23 cellular contexts compared by ENCODE assay signal in genomic region chr6:43437700-43438099, GRCh38. TPM values are rescaled to one million over a fixed set of nuclear protein-coding genes. Genes with fewer than 3 reads are reported as not detected.
"Had no signal": no experiment of that assay in that cellular context is flagged by ENCODE, and none has a peak within 500 bp of the region (broad histone marks: within the 10 kb centered on the region; RNA-seq: fewer than 3 reads in every experiment).

No MANE protein-coding gene starts in this region.

- DNase-seq: activated CD4-positive, alpha-beta T cell treated with anti-CD3 and anti-CD28 coated beads, Interleukin-2, amount 10 ng/mL, durations not matched to agents 7 days and 5 days; activated CD8-positive, alpha-beta T cell treated with anti-CD3 and anti-CD28 coated beads, Interleukin-2, amount 10 ng/mL, durations not matched to agents 7 days and 5 days; activated naive CD4-positive, alpha-beta T cell treated with Interleukin-2 at 50 U/mL for 16 hours; activated naive CD8-positive, alpha-beta T cell treated with anti-CD3 and anti-CD28 coated beads, Interleukin-2, amount 10 ng/mL, durations not matched to agents 7 days and 5 days; activated T-cell treated with anti-CD3 and anti-CD28 coated beads, Interleukin-2, amount 50 U/mL, for 24 hours; brain microvascular endothelial cell; cortex of kidney; erythroblast; gastrocnemius medialis; heart left ventricle; immature natural killer cell; kidney glomerular epithelial cell; left ventricle myocardium superior; mucosa of descending colon; naive thymus-derived CD4-positive, alpha-beta T cell; stimulated activated CD4-positive, alpha-beta T cell treated with anti-CD3 and anti-CD28 coated beads, Interleukin-12 subunit alpha, Interleukin-12 subunit beta, amount 100 ng/mL, for 4 hours; stimulated activated CD4-positive, alpha-beta T cell treated with anti-CD3 and anti-CD28 coated beads, Interleukin-1b, Interleukin-23, amount 100 ng/mL, for 48 hours; stimulated activated CD8-positive, alpha-beta memory T cell treated with anti-CD3 and anti-CD28 coated beads, Interleukin-4, amount 100 ng/mL, for 48 hours; stimulated activated naive CD4-positive, alpha-beta T cell treated with Interleukin-2 at 50 U/mL for 16 hours; T1000 had no signal

- H3K4me3 ChIP-seq: gastrocnemius medialis, heart left ventricle, mucosa of descending colon, pancreas had no signal

- H3K27ac ChIP-seq: brain microvascular endothelial cell, gastrocnemius medialis had no signal

- H3K4me3 Mint-ChIP-seq: activated CD4-positive, alpha-beta T cell treated with anti-CD3 and anti-CD28 coated beads, Interleukin-2, amount 10 ng/mL, durations not matched to agents 7 days and 5 days; activated CD8-positive, alpha-beta T cell treated with anti-CD3 and anti-CD28 coated beads, Interleukin-2, amount 10 ng/mL, durations not matched to agents 7 days and 5 days; activated naive CD8-positive, alpha-beta T cell treated with anti-CD3 and anti-CD28 coated beads, Interleukin-2, amount 10 ng/mL, durations not matched to agents 7 days and 5 days; activated T-cell treated with anti-CD3 and anti-CD28 coated beads, Interleukin-2, amount 50 U/mL, for 24 hours; immature natural killer cell; memory B cell; naive thymus-derived CD4-positive, alpha-beta T cell had no signal

- H3K9me3 Mint-ChIP-seq: activated CD4-positive, alpha-beta T cell treated with anti-CD3 and anti-CD28 coated beads, Interleukin-2, amount 10 ng/mL, durations not matched to agents 7 days and 5 days; activated naive CD8-positive, alpha-beta T cell treated with anti-CD3 and anti-CD28 coated beads, Interleukin-2, amount 10 ng/mL, durations not matched to agents 7 days and 5 days; activated T-cell treated with anti-CD3 and anti-CD28 coated beads, Interleukin-2, amount 50 U/mL, for 24 hours; activated T-helper 2 cell treated with anti-CD3 and anti-CD28 coated beads, Interferon-gamma antibody, Interleukin-2, Interleukin-4, amounts not matched to agents 10 μg/mL and 5 μg/mL and 100 μg/mL, durations not matched to agents 14 hours and 24 hours and 36 hours; immature natural killer cell; memory B cell; naive thymus-derived CD4-positive, alpha-beta T cell had no signal

- H3K4me1 Mint-ChIP-seq: activated CD4-positive, alpha-beta T cell treated with anti-CD3 and anti-CD28 coated beads, Interleukin-2, amount 10 ng/mL, durations not matched to agents 7 days and 5 days; activated naive CD8-positive, alpha-beta T cell treated with anti-CD3 and anti-CD28 coated beads, Interleukin-2, amount 10 ng/mL, durations not matched to agents 7 days and 5 days; immature natural killer cell; memory B cell; naive thymus-derived CD4-positive, alpha-beta T cell had no signal

- H3K4me1 ChIP-seq: gastrocnemius medialis had no signal

- H3K9me3 ChIP-seq: gastrocnemius medialis, heart left ventricle, mucosa of descending colon, pancreas had no signal

- H3K36me3 Mint-ChIP-seq: activated naive CD8-positive, alpha-beta T cell treated with anti-CD3 and anti-CD28 coated beads, Interleukin-2, amount 10 ng/mL, durations not matched to agents 7 days and 5 days; memory B cell had no signal

- H3K27me3 Mint-ChIP-seq: activated CD4-positive, alpha-beta T cell treated with anti-CD3 and anti-CD28 coated beads, Interleukin-2, amount 10 ng/mL, durations not matched to agents 7 days and 5 days; activated naive CD8-positive, alpha-beta T cell treated with anti-CD3 and anti-CD28 coated beads, Interleukin-2, amount 10 ng/mL, durations not matched to agents 7 days and 5 days; activated T-cell treated with anti-CD3 and anti-CD28 coated beads, Interleukin-2, amount 50 U/mL, for 24 hours; memory B cell; naive thymus-derived CD4-positive, alpha-beta T cell had no signal

- H3K27me3 ChIP-seq: brain microvascular endothelial cell, gastrocnemius medialis, heart left ventricle, pancreas had no signal

- H3K27ac Mint-ChIP-seq: activated CD4-positive, alpha-beta T cell treated with anti-CD3 and anti-CD28 coated beads, Interleukin-2, amount 10 ng/mL, durations not matched to agents 7 days and 5 days; activated CD8-positive, alpha-beta T cell treated with anti-CD3 and anti-CD28 coated beads, Interleukin-2, amount 10 ng/mL, durations not matched to agents 7 days and 5 days; activated naive CD8-positive, alpha-beta T cell treated with anti-CD3 and anti-CD28 coated beads, Interleukin-2, amount 10 ng/mL, durations not matched to agents 7 days and 5 days; activated T-cell treated with anti-CD3 and anti-CD28 coated beads, Interleukin-2, amount 50 U/mL, for 24 hours; activated T-helper 2 cell treated with anti-CD3 and anti-CD28 coated beads, Interferon-gamma antibody, Interleukin-2, Interleukin-4, amounts not matched to agents 10 μg/mL and 5 μg/mL and 100 μg/mL, durations not matched to agents 14 hours and 24 hours and 36 hours; memory B cell had no signal

RNA-seq across cellular contexts. Expression of gene DLK2, which starts 17.6 kb away (rescaled TPM):
- total RNA-seq: activated CD4-positive, alpha-beta T cell treated with anti-CD3 and anti-CD28 coated beads, Interleukin-2, amount 10 ng/mL, durations not matched to agents 7 days and 5 days; activated CD8-positive, alpha-beta T cell treated with anti-CD3 and anti-CD28 coated beads, Interleukin-2, amount 10 ng/mL, durations not matched to agents 7 days and 5 days had no signal
